29 cellular contexts compared by ENCODE assay signal in genomic region chr2:100800910-100801309, GRCh38. TPM values are rescaled to one million over a fixed set of nuclear protein-coding genes. Genes with fewer than 3 reads are reported as not detected.
DNase-seq lines count a peak whose midpoint lies in the region; TF ChIP-seq lines count a peak whose summit lies in the region.
"Had no signal": no experiment of that assay in that cellular context is flagged by ENCODE, and none has a peak within 500 bp of the region (broad histone marks: within the 10 kb centered on the region; RNA-seq: fewer than 3 reads in every experiment).

No MANE protein-coding gene starts in this region.

- TF ChIP-seq CTCF in MCF 10A (IDR thresholded peaks at IDR 0.05; ENCODE audit: unreplicated experiment) (no peak), breast epithelium (IDR thresholded peaks at IDR 0.05) (no peak), esophagus muscularis mucosa (IDR thresholded peaks at IDR 0.05) (no peak)

- H3K27me3 Mint-ChIP-seq in MCF 10A (ENCODE audit: insufficient read depth, unreplicated experiment) = no peaks in the 10 kb centered on the region
- H3K27me3 Mint-ChIP-seq: activated T-helper 17 cell treated with anti-CD3 and anti-CD28 coated beads, Interleukin-2, amount 50 U/mL, for 72 hours had no signal

- H3K9me3 ChIP-seq in breast epithelium (no peaks in the 10 kb centered on the region), esophagus muscularis mucosa (no peaks in the 10 kb centered on the region), muscle layer of duodenum (ENCODE audit: control insufficient read depth in 1 of 2, low read length in 2 of 2) (no peaks in the 10 kb centered on the region)

- peaks cover 0 to 6% of the 10 kb centered on the region in 2 donors for H3K4me1 ChIP-seq in breast epithelium
- peaks cover 0 to 24% (median 23%) of the 10 kb centered on the region in 4 donors for H3K4me1 ChIP-seq in esophagus muscularis mucosa
- H3K4me1 ChIP-seq in muscle layer of duodenum (ENCODE audit: control insufficient read depth in 1 of 2, insufficient read depth in 2 of 2, low read length in 2 of 2) = peaks cover 0 to 6% of the 10 kb centered on the region in 2 donors

- peak overlapping the region in 1 of 2 donors; percentile 23 for H3K27ac ChIP-seq in breast epithelium
- H3K27ac ChIP-seq in esophagus muscularis mucosa (replicated peaks in 1 of 4) = peak overlapping the region; percentile 60 to 79 (median 66)
- H3K27ac ChIP-seq in muscle layer of duodenum (ENCODE audit: low read length) = peak overlapping the region; percentile 40
- H3K27ac ChIP-seq: 22Rv1, cardiac muscle cell, KMS-11 had no signal

- H3K4me1 Mint-ChIP-seq in MCF 10A (ENCODE audit: insufficient read depth, unreplicated experiment) = peaks cover 24% of the 10 kb centered on the region
- H3K4me1 Mint-ChIP-seq: activated T-helper 17 cell treated with anti-CD3 and anti-CD28 coated beads, Interleukin-2, amount 50 U/mL, for 72 hours; CD4-positive, CD25-positive, alpha-beta regulatory T cell; endodermal cell; nephron progenitor cell; stimulated activated effector memory CD8-positive, alpha-beta T cell treated with anti-CD3 and anti-CD28 coated beads, Interleukin-12 subunit alpha, Interleukin-12 subunit beta, amount 100 ng/mL, for 72 hours had no signal

- H3K4me3 ChIP-seq in breast epithelium (no peak overlapping the region), esophagus muscularis mucosa (no peak overlapping the region), muscle layer of duodenum (ENCODE audit: low read depth in 1 of 2, low read length in 2 of 2) (no peak overlapping the region)
- H3K4me3 ChIP-seq: cardiac muscle cell, GM12878 had no signal

- intact Hi-C loops in MCF 10A (cut with micrococcal nuclease) = no loop called here
- intact Hi-C loops in breast epithelium (cut with DNase I; ENCODE audit: low total_unique reads) = loop anchor here (10.0 kb wide), 1 partner anchor 46 kb away; no protein-coding TSS in a partner anchor
- intact Hi-C loops in esophagus muscularis mucosa (cut with DNase I) = no loop called here

- peak overlapping the region; percentile 36 for H3K27ac Mint-ChIP-seq in MCF 10A (ENCODE audit: low read depth, unreplicated experiment)
- H3K27ac Mint-ChIP-seq: activated T-helper 17 cell treated with anti-CD3 and anti-CD28 coated beads, Interleukin-2, amount 50 U/mL, for 72 hours; CD4-positive, CD25-positive, alpha-beta regulatory T cell; dendritic cell treated with granulocyte-macrophage colony-stimulating factor and Interleukin-4, amounts not matched to agents 40 ng/mL and 50 ng/mL, for 4 days; endodermal cell; nephron progenitor cell; stimulated activated effector memory CD8-positive, alpha-beta T cell treated with anti-CD3 and anti-CD28 coated beads, Interleukin-12 subunit alpha, Interleukin-12 subunit beta, amount 100 ng/mL, for 72 hours had no signal

- H3K27me3 ChIP-seq in breast epithelium (no peaks in the 10 kb centered on the region), esophagus muscularis mucosa (no peaks in the 10 kb centered on the region), muscle layer of duodenum (ENCODE audit: low read depth, low read length) (no peaks in the 10 kb centered on the region)

- TF ChIP-seq EP300 in esophagus muscularis mucosa (IDR thresholded peaks at IDR 0.05) = no peak

- POLR2A ChIA-PET in MCF 10A (lab: Yijun Ruan, JAX) = interaction anchor here (0.8 to 2.1 kb wide), 6 partner anchors 11 to 70 kb away, joined by 3 to 11 read pairs (median 4); partner anchors contain the start of gene NPAS2

- TF ChIP-seq POLR2A in breast epithelium (IDR thresholded peaks at IDR 0.05) (no peak), esophagus muscularis mucosa (IDR thresholded peaks at IDR 0.05; ENCODE audit: low read depth) (no peak)

- WGBS in esophagus muscularis mucosa = 43% methylated on average over 2 of the region's 2 CpGs

- CTCF ChIA-PET in MCF 10A (lab: Yijun Ruan, JAX) = interaction anchor here (1.0 to 1.7 kb wide), 3 partner anchors 102 to 194 kb away, joined by 3 read pairs; no protein-coding TSS in a partner anchor

- BruUV-seq in MCF 10A (replicated peaks; lab: Mats Ljungman, UMichigan) = no TSS peak

- no peaks in the 10 kb centered on the region for H3K36me3 Mint-ChIP-seq in MCF 10A (ENCODE audit: insufficient read depth, unreplicated experiment)
- H3K36me3 Mint-ChIP-seq: CD4-positive, CD25-positive, alpha-beta regulatory T cell; stimulated activated effector memory CD8-positive, alpha-beta T cell treated with anti-CD3 and anti-CD28 coated beads, Interleukin-12 subunit alpha, Interleukin-12 subunit beta, amount 100 ng/mL, for 72 hours had no signal

- no peaks in the 10 kb centered on the region for H3K9me3 Mint-ChIP-seq in MCF 10A (ENCODE audit: unreplicated experiment)
- H3K9me3 Mint-ChIP-seq: activated T-helper 17 cell treated with anti-CD3 and anti-CD28 coated beads, Interleukin-2, amount 50 U/mL, for 72 hours; dendritic cell treated with granulocyte-macrophage colony-stimulating factor and Interleukin-4, amounts not matched to agents 40 ng/mL and 50 ng/mL, for 4 days; endodermal cell; nephron progenitor cell; stimulated activated effector memory CD8-positive, alpha-beta T cell treated with anti-CD3 and anti-CD28 coated beads, Interleukin-12 subunit alpha, Interleukin-12 subunit beta, amount 100 ng/mL, for 72 hours had no signal

- no peak overlapping the region for H3K4me3 Mint-ChIP-seq in MCF 10A (ENCODE audit: unreplicated experiment)
- H3K4me3 Mint-ChIP-seq: activated T-helper 17 cell treated with anti-CD3 and anti-CD28 coated beads, Interleukin-2, amount 50 U/mL, for 72 hours; CD4-positive, CD25-positive, alpha-beta regulatory T cell; dendritic cell treated with granulocyte-macrophage colony-stimulating factor and Interleukin-4, amounts not matched to agents 40 ng/mL and 50 ng/mL, for 4 days; endodermal cell; nephron progenitor cell; stimulated activated effector memory CD8-positive, alpha-beta T cell treated with anti-CD3 and anti-CD28 coated beads, Interleukin-12 subunit alpha, Interleukin-12 subunit beta, amount 100 ng/mL, for 72 hours had no signal

- no peak for DNase-seq in MCF 10A (ENCODE audit: unreplicated experiment)
- no peak for DNase-seq in breast epithelium (ENCODE audit: low spot score in 2 of 2)
- no peak for DNase-seq in esophagus muscularis mucosa (ENCODE audit: extremely low spot score)
- no peak for DNase-seq in RPMI8226
- no peak for DNase-seq in NCI-H1417 (lab: John Stamatoyannopoulos, UW)
- DNase-seq in SKM-1 treated with dmso at 0.1 percent for 144 hours (lab: John Stamatoyannopoulos, UW; ENCODE audit: unreplicated experiment) = no peak
- DNase-seq in COLO668 (lab: John Stamatoyannopoulos, UW; ENCODE audit: unreplicated experiment) = no peak
- DNase-seq: activated CD4-positive, alpha-beta T cell treated with anti-CD3 and anti-CD28 coated beads, Interleukin-2, amount 50 U/mL, for 48 hours; activated CD4-positive, CD25-positive, alpha-beta regulatory T cell; activated naive CD4-positive, alpha-beta T cell treated with anti-CD3 and anti-CD28 coated beads, Interleukin-2, amount 50 U/mL, for 16 hours; amygdala; CD4-positive, CD25-positive, alpha-beta regulatory T cell; endodermal cell; HCEC 1CT; islet precursor cell; NCI-H1436 treated with DMSO at 0.1 percent for 48 hours; NCI-H510A treated with DMSO at 0.1 percent for 48 hours; nephron progenitor cell; stimulated activated CD4-positive, alpha-beta T cell treated with anti-CD3 and anti-CD28 coated beads, Interleukin-12 subunit alpha, Interleukin-12 subunit beta, amount 100 ng/mL, for 4 hours; stimulated activated CD4-positive, alpha-beta T cell treated with anti-CD3 and anti-CD28 coated beads, Interleukin-4, amount 100 ng/mL, for 24 hours; T-helper 1 cell had no signal

- H3K36me3 ChIP-seq in breast epithelium = no peaks in the 10 kb centered on the region
- H3K36me3 ChIP-seq in esophagus muscularis mucosa = no peaks in the 10 kb centered on the region
- no peaks in the 10 kb centered on the region for H3K36me3 ChIP-seq in muscle layer of duodenum (ENCODE audit: control insufficient read depth in 1 of 2, insufficient read depth in 2 of 2, low read length in 2 of 2)
- H3K36me3 ChIP-seq: cardiac muscle cell had no signal

RNA-seq across cellular contexts. Expression of gene NPAS2, which starts 19.0 kb away (rescaled TPM):
- total RNA-seq in MCF 10A (2022) (12.3 and 16.4 TPM in 2 replicates), breast epithelium (10 to 100 TPM in 2 of 3 donors, 1 to 10 TPM in 1; 6.2 to 42.3 (median 22.5) TPM), esophagus muscularis mucosa (10 to 100 TPM; 14.1 to 45.8 (median 28.1) TPM)
